ENCODE assay signal across 16 cellular contexts in genomic region chr4:80787306-80787705, GRCh38.
DNase-seq lines count a peak whose midpoint lies in the region; ATAC-seq and TF ChIP-seq lines count a peak whose summit lies in the region.
"Had no signal": no experiment of that assay in that cellular context is flagged by ENCODE, and none has a peak within 500 bp of the region (broad histone marks: within the 10 kb centered on the region; RNA-seq: fewer than 3 reads in every experiment).

No MANE protein-coding gene starts in this region.

- peaks cover 6 to 9% (median 9%) of the 10 kb centered on the region in 10 experiments; a peak in 15 of 20 replicates for H3K4me1 ChIP-seq in BLaER1 treated with 17β-estradiol and CSF1 and Interleukin-3, amounts not matched to agents 10 nM and 100 nM
- H3K4me1 ChIP-seq in OCI-LY7 (ENCODE audit: insufficient read depth, low read length, poor library complexity, severe bottlenecking) (peaks cover 21% of the 10 kb centered on the region), PC-9 (replicated peaks; ENCODE audit: insufficient read depth) (no peaks in the 10 kb centered on the region)
- H3K4me1 ChIP-seq: BE2C had no signal

- intact Hi-C loops in OCI-LY7 (cut with micrococcal nuclease; ENCODE audit: unreplicated experiment), result no loop called here
- intact Hi-C loops in PC-9 (cut with micrococcal nuclease; ENCODE audit: unreplicated experiment), result no loop called here

- no peaks in the 10 kb centered on the region for H3F3A ChIP-seq in PC-9 (ENCODE audit: insufficient read depth, low read depth)

- TF ChIP-seq CTCF in OCI-LY7 (conservative IDR thresholded peaks at IDR 0.05; ENCODE audit: low read length), result no peak
- TF ChIP-seq CTCF in PC-9 (conservative IDR thresholded peaks at IDR 0.05), result no peak
- no peak for TF ChIP-seq CTCF in WERI-Rb-1 (IDR thresholded peaks at IDR 0.05; ENCODE audit: low read depth, low read length)

- peak overlapping the region; percentile 41; the same call in 1 of the 2 replicates for H2AFZ ChIP-seq in OCI-LY7 (ENCODE audit: low read length)
- no peak overlapping the region for H2AFZ ChIP-seq in PC-9
- H2AFZ ChIP-seq: GM23338 had no signal

- CTCF ChIA-PET in OCI-LY7 (lab: Charles Lee; ENCODE audit: unreplicated experiment), result no interaction called here
- CTCF ChIA-PET in PC-9 (lab: Charles Lee), result no interaction called here

- H3K36me3 Mint-ChIP-seq in activated naive CD8-positive, alpha-beta T cell treated with anti-CD3 and anti-CD28 coated beads, Interleukin-2, amount 10 ng/mL, durations not matched to agents 7 days and 5 days, result no peaks in the 10 kb centered on the region
- H3K36me3 Mint-ChIP-seq in activated naive CD8-positive, alpha-beta T cell treated with anti-CD3 and anti-CD28 coated beads for 36 hours, result no peaks in the 10 kb centered on the region
- H3K36me3 Mint-ChIP-seq: CD14-positive monocyte; CD4-positive, alpha-beta memory T cell had no signal

- H3K9me2 ChIP-seq in OCI-LY7 (ENCODE audit: insufficient read depth, low read length) (no peaks in the 10 kb centered on the region), PC-9 (ENCODE audit: insufficient read depth) (no peaks in the 10 kb centered on the region)

- BruUV-seq in OCI-LY7 (replicated peaks; lab: Mats Ljungman, UMichigan) (no TSS peak), PC-9 (replicated peaks; lab: Mats Ljungman, UMichigan) (no TSS peak)

- POLR2A ChIA-PET in activated naive CD8-positive, alpha-beta T cell treated with anti-CD3 and anti-CD28 coated beads, Interleukin-2, amount 10 ng/mL, durations not matched to agents 7 days and 5 days (lab: Charles Lee), result interaction anchor here (0.6 kb wide), 1 partner anchor 275 kb away, joined by 3 read pairs; no protein-coding TSS in a partner anchor
- POLR2A ChIA-PET in OCI-LY7 (lab: Charles Lee), result interaction anchor here (0.9 to 2.6 kb wide), 5 partner anchors 11 to 176 kb away, joined by 3 to 8 read pairs (median 3); no protein-coding TSS in a partner anchor
- POLR2A ChIA-PET in PC-9 (lab: Charles Lee; ENCODE audit: unreplicated experiment), result no interaction called here

- DNase-seq in activated naive CD8-positive, alpha-beta T cell treated with anti-CD3 and anti-CD28 coated beads, Interleukin-2, amount 10 ng/mL, durations not matched to agents 7 days and 5 days, result no peak
- no peak for DNase-seq in activated naive CD8-positive, alpha-beta T cell treated with anti-CD3 and anti-CD28 coated beads for 36 hours
- DNase-seq in OCI-LY7 (ENCODE audit: low spot score) (peak; percentile 26), PC-9 (no peak), WERI-Rb-1 (no peak)
- DNase-seq: ACHN; BE2C; CD4-positive, alpha-beta memory T cell; DMS79 treated with DMSO at 0.1 percent for 48 hours; GF-D8; HCEC 1CT; IMR-90 had no signal

- no peak overlapping the region for H3K27ac Mint-ChIP-seq in activated naive CD8-positive, alpha-beta T cell treated with anti-CD3 and anti-CD28 coated beads, Interleukin-2, amount 10 ng/mL, durations not matched to agents 7 days and 5 days
- no peak overlapping the region for H3K27ac Mint-ChIP-seq in activated naive CD8-positive, alpha-beta T cell treated with anti-CD3 and anti-CD28 coated beads for 36 hours
- H3K27ac Mint-ChIP-seq: CD14-positive monocyte; CD4-positive, alpha-beta memory T cell; GM23338 had no signal

- H3K27ac ChIP-seq in BLaER1 treated with 17β-estradiol and CSF1 and Interleukin-3, amounts not matched to agents 10 nM and 100 nM, result no peak overlapping the region
- H3K27ac ChIP-seq in OCI-LY7 (ENCODE audit: low read depth, low read length, poor library complexity, severe bottlenecking) (no peak overlapping the region), PC-9 (no peak overlapping the region), WERI-Rb-1 (no peak overlapping the region)
- H3K27ac ChIP-seq: HL-60 had no signal

- peaks cover 9% of the 10 kb centered on the region for H3K4me1 Mint-ChIP-seq in activated naive CD8-positive, alpha-beta T cell treated with anti-CD3 and anti-CD28 coated beads, Interleukin-2, amount 10 ng/mL, durations not matched to agents 7 days and 5 days
- peaks cover 9% of the 10 kb centered on the region for H3K4me1 Mint-ChIP-seq in activated naive CD8-positive, alpha-beta T cell treated with anti-CD3 and anti-CD28 coated beads for 36 hours
- H3K4me1 Mint-ChIP-seq: CD14-positive monocyte, GM23338 had no signal

- no peaks in the 10 kb centered on the region for H3K27me3 ChIP-seq in BLaER1 treated with 17β-estradiol and CSF1 and Interleukin-3, amounts not matched to agents 10 nM and 100 nM
- no peaks in the 10 kb centered on the region for H3K27me3 ChIP-seq in PC-9 (ENCODE audit: insufficient read depth, low read depth)
- no peaks in the 10 kb centered on the region for H3K27me3 ChIP-seq in WERI-Rb-1 (ENCODE audit: insufficient read depth, low read depth, severe bottlenecking)
- H3K27me3 ChIP-seq: BE2C had no signal

- H3K4me2 ChIP-seq in BLaER1 treated with 17β-estradiol and CSF1 and Interleukin-3, amounts not matched to agents 10 nM and 100 nM, result peak overlapping the region in 8 of 11 experiments; percentile 6 to 56 (median 48); a peak in 16 of 22 replicates
- H3K4me2 ChIP-seq in OCI-LY7 (ENCODE audit: low read length) (peak overlapping the region; percentile 18), PC-9 (no peak overlapping the region)
- H3K4me2 ChIP-seq: GM23338 had no signal

- no peak for ATAC-seq in activated naive CD8-positive, alpha-beta T cell treated with anti-CD3 and anti-CD28 coated beads, Interleukin-2, amount 10 ng/mL, durations not matched to agents 7 days and 5 days (ENCODE audit: low read depth)
- ATAC-seq: GM23338 had no signal

- H3K79me2 ChIP-seq in OCI-LY7 (ENCODE audit: insufficient read depth, low read depth, low read length) (no peaks in the 10 kb centered on the region), PC-9 (ENCODE audit: low read depth) (no peaks in the 10 kb centered on the region)

- no peaks in the 10 kb centered on the region for H3K9me3 ChIP-seq in BLaER1 treated with 17β-estradiol and CSF1 and Interleukin-3, amounts not matched to agents 10 nM and 100 nM (replicated peaks in 1 of 11)
- H3K9me3 ChIP-seq in OCI-LY7 (ENCODE audit: low read length) (peaks cover 34% of the 10 kb centered on the region; the same call in 1 of the 2 replicates), PC-9 (ENCODE audit: insufficient read depth, low read depth) (no peaks in the 10 kb centered on the region), WERI-Rb-1 (ENCODE audit: severe bottlenecking) (no peaks in the 10 kb centered on the region)
- H3K9me3 ChIP-seq: BE2C had no signal

- no peak overlapping the region for H3K4me3 ChIP-seq in BLaER1 treated with 17β-estradiol and CSF1 and Interleukin-3, amounts not matched to agents 10 nM and 100 nM
- H3K4me3 ChIP-seq in OCI-LY7 (ENCODE audit: low read depth, low read length, poor library complexity, severe bottlenecking) (no peak overlapping the region), PC-9 (no peak overlapping the region), WERI-Rb-1 (ENCODE audit: low read depth, low read length) (no peak overlapping the region)
- H3K4me3 ChIP-seq: GM23338 had no signal

- peaks cover 1% of the 10 kb centered on the region for H3K9me3 Mint-ChIP-seq in activated naive CD8-positive, alpha-beta T cell treated with anti-CD3 and anti-CD28 coated beads, Interleukin-2, amount 10 ng/mL, durations not matched to agents 7 days and 5 days
- H3K9me3 Mint-ChIP-seq in activated naive CD8-positive, alpha-beta T cell treated with anti-CD3 and anti-CD28 coated beads for 36 hours, result peaks cover 1% of the 10 kb centered on the region
- H3K9me3 Mint-ChIP-seq: CD4-positive, alpha-beta memory T cell; GM23338 had no signal

- peak overlapping the region; percentile 7 for H3K4me3 Mint-ChIP-seq in activated naive CD8-positive, alpha-beta T cell treated with anti-CD3 and anti-CD28 coated beads, Interleukin-2, amount 10 ng/mL, durations not matched to agents 7 days and 5 days
- H3K4me3 Mint-ChIP-seq in activated naive CD8-positive, alpha-beta T cell treated with anti-CD3 and anti-CD28 coated beads for 36 hours, result no peak overlapping the region
- H3K4me3 Mint-ChIP-seq: CD14-positive monocyte; CD4-positive, alpha-beta memory T cell; GM23338 had no signal

- H3K9ac ChIP-seq in BLaER1 treated with 17β-estradiol and CSF1 and Interleukin-3, amounts not matched to agents 10 nM and 100 nM, result no peak overlapping the region

- no peaks in the 10 kb centered on the region for H4K20me1 ChIP-seq in BLaER1 treated with 17β-estradiol and CSF1 and Interleukin-3, amounts not matched to agents 10 nM and 100 nM
- H4K20me1 ChIP-seq in OCI-LY7 (ENCODE audit: insufficient read depth, low read length), result no peaks in the 10 kb centered on the region
- no peaks in the 10 kb centered on the region for H4K20me1 ChIP-seq in PC-9 (ENCODE audit: insufficient read depth)

- H3K36me3 ChIP-seq in BLaER1 treated with 17β-estradiol and CSF1 and Interleukin-3, amounts not matched to agents 10 nM and 100 nM, result no peaks in the 10 kb centered on the region
- H3K36me3 ChIP-seq in OCI-LY7 (ENCODE audit: insufficient read depth, low read length) (peaks cover 13% of the 10 kb centered on the region), PC-9 (ENCODE audit: low read depth) (no peaks in the 10 kb centered on the region), WERI-Rb-1 (no peaks in the 10 kb centered on the region)
- H3K36me3 ChIP-seq: BE2C had no signal

- H3K27me3 Mint-ChIP-seq in activated naive CD8-positive, alpha-beta T cell treated with anti-CD3 and anti-CD28 coated beads, Interleukin-2, amount 10 ng/mL, durations not matched to agents 7 days and 5 days, result no peaks in the 10 kb centered on the region
- no peaks in the 10 kb centered on the region for H3K27me3 Mint-ChIP-seq in activated naive CD8-positive, alpha-beta T cell treated with anti-CD3 and anti-CD28 coated beads for 36 hours
